Comparison of ENCODE assay signal across 19 cellular contexts in the genomic region with DNA sequence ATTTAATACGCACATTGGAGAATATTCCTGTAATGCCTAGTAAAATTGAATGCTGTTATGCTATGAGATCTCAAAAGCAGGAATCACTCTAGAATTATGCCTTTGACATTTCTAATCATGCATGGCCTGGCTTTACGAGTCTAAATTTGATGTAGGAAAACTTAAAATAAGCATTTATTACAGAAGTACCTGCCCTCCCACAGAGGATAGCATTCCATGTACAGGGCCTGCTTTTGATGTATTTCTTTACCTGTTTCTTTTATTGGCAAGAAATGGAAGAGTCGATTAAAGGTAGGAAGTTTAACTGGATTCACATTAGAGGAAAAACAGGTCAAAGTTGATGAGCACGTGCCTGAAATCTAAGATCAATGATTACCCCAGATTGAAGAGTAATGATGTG.
DNase-seq lines count a peak whose midpoint lies in the region; TF ChIP-seq lines count a peak whose summit lies in the region.
"Had no signal": no experiment of that assay in that cellular context is flagged by ENCODE, and none has a peak within 500 bp of the region (broad histone marks: within the 10 kb centered on the region; RNA-seq: fewer than 3 reads in every experiment).

No MANE protein-coding gene starts in this region.

- H3K27ac ChIP-seq in mammary epithelial cell (ENCODE audit: insufficient read depth, low read depth, low read length) (no peak overlapping the region), breast epithelium (no peak overlapping the region), colonic mucosa (peak overlapping the region; percentile 35)
- H3K27ac ChIP-seq: 22Rv1; BLaER1 treated with 17β-estradiol and CSF1 and Interleukin-3, amounts not matched to agents 10 nM and 100 nM; GM23248 had no signal

- TF ChIP-seq CTCF in mammary epithelial cell (conservative IDR thresholded peaks at IDR 0.05 in 1 of 2, IDR thresholded peaks at IDR 0.05 in 1 of 2; ENCODE audit: extremely low read depth in 1 of 2, insufficient read depth in 1 of 2, low read depth in 1 of 2, low read length in 2 of 2) (no peak), breast epithelium (IDR thresholded peaks at IDR 0.05) (no peak), colonic mucosa (IDR thresholded peaks at IDR 0.05) (no peak), mesothelial cell of epicardium (IDR thresholded peaks at IDR 0.05; ENCODE audit: unreplicated experiment) (no peak)

- no peaks in the 10 kb centered on the region for H3K9me3 Mint-ChIP-seq in mesothelial cell of epicardium

- TF ChIP-seq POLR2A in breast epithelium (IDR thresholded peaks at IDR 0.05): no peak

- CTCF ChIA-PET in mammary epithelial cell (lab: Charles Lee; ENCODE audit: low non-redundant PET): no interaction called here

- H3K4me3 ChIP-seq in mammary epithelial cell (replicated peaks in 1 of 3; ENCODE audit: insufficient read depth in 1 of 3, low read depth in 2 of 3, low read length in 3 of 3) (no peak overlapping the region), breast epithelium (no peak overlapping the region), colonic mucosa (no peak overlapping the region)
- H3K4me3 ChIP-seq: BLaER1 treated with 17β-estradiol and CSF1 and Interleukin-3, amounts not matched to agents 10 nM and 100 nM; GM12878; GM23248 had no signal

- no peak overlapping the region for H3K4me2 ChIP-seq in mammary epithelial cell (ENCODE audit: insufficient read depth, low read depth, low read length)
- H3K4me2 ChIP-seq: BLaER1 treated with 17β-estradiol and CSF1 and Interleukin-3, amounts not matched to agents 10 nM and 100 nM had no signal

- H3K27me3 ChIP-seq in mammary epithelial cell (ENCODE audit: insufficient read depth, low read length) (no peaks in the 10 kb centered on the region), breast epithelium (no peaks in the 10 kb centered on the region), colonic mucosa (no peaks in the 10 kb centered on the region)
- H3K27me3 ChIP-seq: BLaER1 treated with 17β-estradiol and CSF1 and Interleukin-3, amounts not matched to agents 10 nM and 100 nM had no signal

- H3K4me3 Mint-ChIP-seq in mesothelial cell of epicardium: no peak overlapping the region
- H3K4me3 Mint-ChIP-seq: B cell; CD8-positive, alpha-beta T cell; IgD-negative memory B cell had no signal

- DNase-seq in mammary epithelial cell (no peak), breast epithelium (ENCODE audit: low spot score in 2 of 2) (no peak), colonic mucosa (no peak), mesothelial cell of epicardium (ENCODE audit: low spot score in 2 of 2, unreplicated experiment in 2 of 2) (no peak), NCI-H526 treated with DMSO at 0.1 percent for 48 hours (lab: John Stamatoyannopoulos, UW) (no peak), RPMI8226 (no peak), posterior cingulate gyrus (no peak)
- DNase-seq: Calu3; CD8-positive, alpha-beta T cell; DND-41; EL; GM23248; HCEC 1CT; KBM-7 had no signal

- peak overlapping the region; percentile 68 for H3K27ac Mint-ChIP-seq in mesothelial cell of epicardium
- H3K27ac Mint-ChIP-seq: B cell; CD8-positive, alpha-beta T cell; IgD-negative memory B cell had no signal

- H3K9ac ChIP-seq in mammary epithelial cell (ENCODE audit: insufficient read depth, low read length) (no peak overlapping the region), colonic mucosa (ENCODE audit: low read depth in 2 of 2, low read length in 2 of 2) (no peak overlapping the region)
- H3K9ac ChIP-seq: BLaER1 treated with 17β-estradiol and CSF1 and Interleukin-3, amounts not matched to agents 10 nM and 100 nM; GM23248 had no signal

- no peaks in the 10 kb centered on the region for H3K27me3 Mint-ChIP-seq in mesothelial cell of epicardium (ENCODE audit: low read depth)
- H3K27me3 Mint-ChIP-seq: B cell, IgD-negative memory B cell had no signal

- dilution Hi-C loops in mammary epithelial cell (cut with HindIII; ENCODE audit: low sequenced_read_pairs): no loop called here

- H3K4me1 ChIP-seq in mammary epithelial cell (ENCODE audit: insufficient read depth, low read length) (peaks cover 7% of the 10 kb centered on the region), breast epithelium (no peaks in the 10 kb centered on the region), colonic mucosa (peaks cover 3% of the 10 kb centered on the region)
- H3K4me1 ChIP-seq: BLaER1 treated with 17β-estradiol and CSF1 and Interleukin-3, amounts not matched to agents 10 nM and 100 nM had no signal

- no TSS peak for BruUV-seq in mammary epithelial cell (replicated peaks; lab: Mats Ljungman, UMichigan)

- H3K36me3 Mint-ChIP-seq in mesothelial cell of epicardium: no peaks in the 10 kb centered on the region
- H3K36me3 Mint-ChIP-seq: CD8-positive, alpha-beta T cell; IgD-negative memory B cell had no signal

- H4K20me1 ChIP-seq in mammary epithelial cell (ENCODE audit: insufficient read depth, low read length): no peaks in the 10 kb centered on the region
- H4K20me1 ChIP-seq: BLaER1 treated with 17β-estradiol and CSF1 and Interleukin-3, amounts not matched to agents 10 nM and 100 nM had no signal

- in situ Hi-C loops in mammary epithelial cell (cut with MboI; ENCODE audit: low sequenced_read_pairs in 2 of 2): no loop called here

- no peaks in the 10 kb centered on the region for H3K79me2 ChIP-seq in mammary epithelial cell (ENCODE audit: insufficient read depth, low read length)

- peaks cover 41% of the 10 kb centered on the region for H3K4me1 Mint-ChIP-seq in mesothelial cell of epicardium
- H3K4me1 Mint-ChIP-seq: B cell, IgD-negative memory B cell had no signal

- H3K9me3 ChIP-seq in mammary epithelial cell (replicated peaks; ENCODE audit: insufficient read depth, low read length): no peaks in the 10 kb centered on the region
- H3K9me3 ChIP-seq in breast epithelium: no peaks in the 10 kb centered on the region
- no peaks in the 10 kb centered on the region for H3K9me3 ChIP-seq in colonic mucosa
- H3K9me3 ChIP-seq: BLaER1 treated with 17β-estradiol and CSF1 and Interleukin-3, amounts not matched to agents 10 nM and 100 nM had no signal

- H2AFZ ChIP-seq in mammary epithelial cell (ENCODE audit: low read depth, low read length): peak overlapping the region; percentile 41
- H2AFZ ChIP-seq: GM23248 had no signal

- WGBS in mammary epithelial cell (ENCODE audit: low coverage, missing lambda C conversion rate): 61% methylated on average over 4 of the region's 4 CpGs

- H3K36me3 ChIP-seq in mammary epithelial cell (ENCODE audit: insufficient read depth, low read length): no peaks in the 10 kb centered on the region
- H3K36me3 ChIP-seq in breast epithelium: no peaks in the 10 kb centered on the region
- H3K36me3 ChIP-seq in colonic mucosa: no peaks in the 10 kb centered on the region
- H3K36me3 ChIP-seq: BLaER1 treated with 17β-estradiol and CSF1 and Interleukin-3, amounts not matched to agents 10 nM and 100 nM had no signal

- intact Hi-C loops in mammary epithelial cell (cut with micrococcal nuclease): no loop called here
- intact Hi-C loops in breast epithelium (cut with DNase I; ENCODE audit: low total_unique reads): no loop called here
- intact Hi-C loops in colonic mucosa (cut with DNase I): no loop called here
- intact Hi-C loops in posterior cingulate gyrus (cut with DNase I): no loop called here
